Comparison of ENCODE assay signal across 2 cellular contexts in genomic region chr16:23952128-23953041, GRCh38.
A peak's percentile ranks its signal among the peaks of the same experiment; 100 is the strongest.
TF ChIP-seq lines count a peak whose summit lies in the region.

No MANE protein-coding gene starts in this region.

TF ChIP-seq in GM23338, 12 proteins besides CTCF, POLR2A, EP300 and RAD21 (continued from another document):
- no peak for TF ChIP-seq REST (IDR thresholded peaks at IDR 0.05; ENCODE audit: unreplicated experiment)
- no peak for TF ChIP-seq ZNF462 (CRISPR knock-in tag; IDR thresholded peaks at IDR 0.05)
- TF ChIP-seq NANOG (IDR thresholded peaks at IDR 0.05; ENCODE audit: borderline replicate concordance): no peak

TF ChIP-seq in SK-N-SH, 30 proteins besides CTCF, POLR2A, EP300 and RAD21 (continued from another document):
- TF ChIP-seq RCOR1 (IDR thresholded peaks at IDR 0.05; ENCODE audit: low read length): no peak
- TF ChIP-seq GATA2 (CRISPR knock-in tag; IDR thresholded peaks at IDR 0.05): no peak
- 0 out of 2 replicates have a peak, but pooled peaks have one; percentile 7 for TF ChIP-seq TCF12 (IDR thresholded peaks at IDR 0.05)
- TF ChIP-seq ZBTB33 (IDR thresholded peaks at IDR 0.05; ENCODE audit: borderline replicate concordance, low read depth): no peak
- no peak for TF ChIP-seq MXI1 (IDR thresholded peaks at IDR 0.05; ENCODE audit: low read depth, low read length)
- no peak for TF ChIP-seq SMC3 (IDR thresholded peaks at IDR 0.05; ENCODE audit: low read depth, low read length)
- no peak for TF ChIP-seq YY1 (IDR thresholded peaks at IDR 0.05; ENCODE audit: low read depth)
- no peak for TF ChIP-seq MEF2A (IDR thresholded peaks at IDR 0.05; ENCODE audit: borderline replicate concordance, low read depth)
- no peak for TF ChIP-seq TEAD4 (IDR thresholded peaks at IDR 0.05; ENCODE audit: borderline replicate concordance, insufficient read depth)
- TF ChIP-seq REST (IDR thresholded peaks at IDR 0.05; ENCODE audit: low read depth, low read length): no peak
- peak; percentile 22; the same call in 1 of the 2 replicates for TF ChIP-seq JUND (IDR thresholded peaks at IDR 0.05)
- TF ChIP-seq USF1 (IDR thresholded peaks at IDR 0.05; ENCODE audit: borderline replicate concordance, low read depth): no peak
- no peak for TF ChIP-seq FOXM1 (IDR thresholded peaks at IDR 0.05; ENCODE audit: low read depth)
- TF ChIP-seq EZH2phosphoT487 (IDR thresholded peaks at IDR 0.05; ENCODE audit: borderline replicate concordance, low read depth): no peak
TF ChIP-seq in SK-N-SH: peak in this region for 4.
